ENCODE assay signal across 11 cellular contexts in the genomic region with DNA sequence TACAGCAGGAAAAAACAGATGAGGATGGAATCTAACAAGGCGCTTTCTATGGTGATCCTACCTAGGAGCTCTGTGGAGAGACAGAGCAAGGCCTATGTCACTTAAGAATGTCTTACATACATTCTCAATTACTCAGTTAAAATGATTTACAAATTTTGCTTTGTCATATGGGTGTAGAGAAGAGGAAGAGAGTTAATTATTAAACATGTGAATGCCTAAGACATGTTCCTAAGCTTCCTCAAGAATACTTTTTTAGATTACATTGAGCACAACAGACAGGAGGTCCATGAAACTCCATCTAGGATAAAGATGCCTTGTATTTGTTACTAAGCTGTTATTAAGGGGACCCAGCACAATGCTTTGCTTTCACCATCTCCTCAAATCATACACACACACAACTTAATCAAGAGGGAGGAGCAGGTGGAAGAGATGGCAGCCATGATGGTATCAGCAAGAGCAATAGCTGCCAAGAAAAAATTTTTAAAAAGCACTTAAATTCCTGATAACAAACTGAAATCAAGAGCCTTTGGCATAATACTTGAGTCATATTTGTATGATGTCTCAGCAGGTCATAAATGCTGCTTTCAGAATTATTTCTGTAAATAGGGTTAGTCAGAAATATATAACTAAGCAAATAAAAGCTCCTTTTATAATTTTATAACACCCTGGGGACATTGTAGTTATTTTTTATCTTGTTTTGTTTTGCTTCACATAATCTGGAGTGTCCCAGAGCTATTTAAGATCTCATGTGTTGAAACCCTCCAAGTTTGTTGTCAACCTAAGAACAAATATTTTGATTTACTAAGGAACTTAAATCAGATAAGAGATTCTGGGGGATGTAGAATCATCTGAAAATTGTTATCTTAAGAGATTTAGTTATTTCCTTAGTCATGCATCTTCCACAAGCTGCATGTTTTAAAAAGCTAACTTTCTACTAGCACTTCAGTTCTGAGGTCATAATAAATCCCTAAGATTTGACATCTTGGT.
A peak's percentile ranks its signal among the peaks of the same experiment; 100 is the strongest.
DNase-seq lines count a peak whose midpoint lies in the region; ATAC-seq, FAIRE-seq and TF ChIP-seq lines count a peak whose summit lies in the region.
"Had no signal": no experiment of that assay in that cellular context is flagged by ENCODE, and none has a peak within 500 bp of the region (broad histone marks: within the 10 kb centered on the region; RNA-seq: fewer than 3 reads in every experiment).

No MANE protein-coding gene starts in this region.

- FAIRE-seq in bronchial epithelial cell (lab: Jason Lieb, UNC) = no peak

- ATAC-seq in left lung = peak; percentile 60
- ATAC-seq in activated T-helper 17 cell treated with anti-CD3 and anti-CD28 coated beads, Interleukin-2, amount 50 U/mL, for 72 hours (replicated peaks) = no peak

- POLR2A ChIA-PET in HEK293 (lab: Yijun Ruan, JAX) = interaction anchor here (0.7 kb wide), 1 partner anchor 70 kb away, joined by 3 read pairs; a partner anchor contains a TSS

- H3K27me3 Mint-ChIP-seq in activated T-helper 17 cell treated with anti-CD3 and anti-CD28 coated beads, Interleukin-2, amount 50 U/mL, for 72 hours = peaks cover 3% of the 10 kb centered on the region
- H3K27me3 Mint-ChIP-seq: activated B cell treated with CpG ODN at 0.5 μM for 24 hours had no signal

- H3K9me3 ChIP-seq in HEK293 (ENCODE audit: control insufficient read depth, insufficient read depth, low read depth, low read length) (no peaks in the 10 kb centered on the region), left lung (no peaks in the 10 kb centered on the region), uterus (no peaks in the 10 kb centered on the region)

- H3K36me3 ChIP-seq in HEK293 (ENCODE audit: control insufficient read depth in 2 of 2, insufficient read depth in 1 of 2, low read length in 2 of 2) (no peaks in the 10 kb centered on the region), bronchial epithelial cell (ENCODE audit: control insufficient read depth, insufficient read depth, low read length) (no peaks in the 10 kb centered on the region), left lung (no peaks in the 10 kb centered on the region), uterus (no peaks in the 10 kb centered on the region)

- no peak overlapping the region for H3K27ac Mint-ChIP-seq in activated T-helper 17 cell treated with anti-CD3 and anti-CD28 coated beads, Interleukin-2, amount 50 U/mL, for 72 hours
- H3K27ac Mint-ChIP-seq: activated B cell treated with CpG ODN at 0.5 μM for 24 hours had no signal

- H3K9me3 Mint-ChIP-seq in activated T-helper 17 cell treated with anti-CD3 and anti-CD28 coated beads, Interleukin-2, amount 50 U/mL, for 72 hours = no peaks in the 10 kb centered on the region
- H3K9me3 Mint-ChIP-seq: activated B cell treated with CpG ODN at 0.5 μM for 24 hours had no signal

- no peak for TF ChIP-seq POLR2A in uterus (IDR thresholded peaks at IDR 0.05)

- TF ChIP-seq CTCF in HEK293 (tag by site-specific recombination; IDR thresholded peaks at IDR 0.05) = no peak
- TF ChIP-seq CTCF in bronchial epithelial cell (IDR thresholded peaks at IDR 0.05; ENCODE audit: insufficient read depth, low read length, severe bottlenecking) = no peak
- no peak for TF ChIP-seq CTCF in left lung (IDR thresholded peaks at IDR 0.05)
- no peak for TF ChIP-seq CTCF in uterus (IDR thresholded peaks at IDR 0.05)

- intact Hi-C loops in left lung (cut with DNase I) = no loop called here
- intact Hi-C loops in uterus (cut with DNase I; ENCODE audit: low total_unique reads) = no loop called here

- H3K27ac ChIP-seq in HEK293 (ENCODE audit: extremely low read depth, low read depth, low read length) (no peak overlapping the region), left lung (no peak overlapping the region), uterus (no peak overlapping the region)

- CTCF ChIA-PET in HEK293 (lab: Yijun Ruan, JAX) = interaction anchor here (0.5 to 1.2 kb wide), 9 partner anchors 11 to 551 kb away, joined by 3 to 9 read pairs (median 3); no protein-coding TSS in a partner anchor

- DNase-seq in A172 (ENCODE audit: low spot score) = peak; percentile 57
- DNase-seq in bronchial epithelial cell (ENCODE audit: low read depth) = peak; percentile 29
- DNase-seq in left lung = no peak
- no peak for DNase-seq in uterus
- DNase-seq in GDM1 (lab: John Stamatoyannopoulos, UW) = no peak
- no peak for DNase-seq in NCI-H187 treated with DMSO at 0.1 percent for 48 hours (lab: John Stamatoyannopoulos, UW)
- DNase-seq: activated B cell treated with CpG ODN at 0.5 μM for 24 hours; activated naive CD4-positive, alpha-beta T cell treated with anti-CD3 and anti-CD28 coated beads, Interleukin-2, amount 50 U/mL, for 16 hours; NCI-H2029 had no signal

- H3K27me3 ChIP-seq in bronchial epithelial cell (ENCODE audit: control insufficient read depth, insufficient read depth, low read length) (no peaks in the 10 kb centered on the region), left lung (no peaks in the 10 kb centered on the region), uterus (no peaks in the 10 kb centered on the region)

- H3K4me3 ChIP-seq in HEK293 (ENCODE audit: low read depth, low read length) = no peak overlapping the region
- no peak overlapping the region for H3K4me3 ChIP-seq in bronchial epithelial cell (ENCODE audit: low read depth, low read length)
- H3K4me3 ChIP-seq in left lung = no peak overlapping the region
- H3K4me3 ChIP-seq in uterus = no peak overlapping the region

- H3K4me1 ChIP-seq in HEK293 (ENCODE audit: control insufficient read depth, insufficient read depth, low read length) (peaks cover 25% of the 10 kb centered on the region), left lung (peaks cover 0 to 5% of the 10 kb centered on the region in 2 donors), uterus (no peaks in the 10 kb centered on the region)

- H3K36me3 Mint-ChIP-seq in activated T-helper 17 cell treated with anti-CD3 and anti-CD28 coated beads, Interleukin-2, amount 50 U/mL, for 72 hours (ENCODE audit: low read depth) = no peaks in the 10 kb centered on the region

- H3K4me3 Mint-ChIP-seq in activated T-helper 17 cell treated with anti-CD3 and anti-CD28 coated beads, Interleukin-2, amount 50 U/mL, for 72 hours = no peak overlapping the region
- H3K4me3 Mint-ChIP-seq: activated B cell treated with CpG ODN at 0.5 μM for 24 hours had no signal

- H3K4me1 Mint-ChIP-seq in activated T-helper 17 cell treated with anti-CD3 and anti-CD28 coated beads, Interleukin-2, amount 50 U/mL, for 72 hours = no peaks in the 10 kb centered on the region

TF ChIP-seq in HEK293, 187 proteins besides CTCF, POLR2A, EP300 and RAD21 (continues in another document):
- TF ChIP-seq, protein P1, sequence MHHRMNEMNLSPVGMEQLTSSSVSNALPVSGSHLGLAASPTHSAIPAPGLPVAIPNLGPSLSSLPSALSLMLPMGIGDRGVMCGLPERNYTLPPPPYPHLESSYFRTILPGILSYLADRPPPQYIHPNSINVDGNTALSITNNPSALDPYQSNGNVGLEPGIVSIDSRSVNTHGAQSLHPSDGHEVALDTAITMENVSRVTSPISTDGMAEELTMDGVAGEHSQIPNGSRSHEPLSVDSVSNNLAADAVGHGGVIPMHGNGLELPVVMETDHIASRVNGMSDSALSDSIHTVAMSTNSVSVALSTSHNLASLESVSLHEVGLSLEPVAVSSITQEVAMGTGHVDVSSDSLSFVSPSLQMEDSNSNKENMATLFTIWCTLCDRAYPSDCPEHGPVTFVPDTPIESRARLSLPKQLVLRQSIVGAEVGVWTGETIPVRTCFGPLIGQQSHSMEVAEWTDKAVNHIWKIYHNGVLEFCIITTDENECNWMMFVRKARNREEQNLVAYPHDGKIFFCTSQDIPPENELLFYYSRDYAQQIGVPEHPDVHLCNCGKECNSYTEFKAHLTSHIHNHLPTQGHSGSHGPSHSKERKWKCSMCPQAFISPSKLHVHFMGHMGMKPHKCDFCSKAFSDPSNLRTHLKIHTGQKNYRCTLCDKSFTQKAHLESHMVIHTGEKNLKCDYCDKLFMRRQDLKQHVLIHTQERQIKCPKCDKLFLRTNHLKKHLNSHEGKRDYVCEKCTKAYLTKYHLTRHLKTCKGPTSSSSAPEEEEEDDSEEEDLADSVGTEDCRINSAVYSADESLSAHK (tag by site-specific recombination; IDR thresholded peaks at IDR 0.05) = no peak
- no peak for TF ChIP-seq ZNF132 (tag by site-specific recombination; IDR thresholded peaks at IDR 0.05; ENCODE audit: borderline replicate concordance)
- TF ChIP-seq, protein P2, sequence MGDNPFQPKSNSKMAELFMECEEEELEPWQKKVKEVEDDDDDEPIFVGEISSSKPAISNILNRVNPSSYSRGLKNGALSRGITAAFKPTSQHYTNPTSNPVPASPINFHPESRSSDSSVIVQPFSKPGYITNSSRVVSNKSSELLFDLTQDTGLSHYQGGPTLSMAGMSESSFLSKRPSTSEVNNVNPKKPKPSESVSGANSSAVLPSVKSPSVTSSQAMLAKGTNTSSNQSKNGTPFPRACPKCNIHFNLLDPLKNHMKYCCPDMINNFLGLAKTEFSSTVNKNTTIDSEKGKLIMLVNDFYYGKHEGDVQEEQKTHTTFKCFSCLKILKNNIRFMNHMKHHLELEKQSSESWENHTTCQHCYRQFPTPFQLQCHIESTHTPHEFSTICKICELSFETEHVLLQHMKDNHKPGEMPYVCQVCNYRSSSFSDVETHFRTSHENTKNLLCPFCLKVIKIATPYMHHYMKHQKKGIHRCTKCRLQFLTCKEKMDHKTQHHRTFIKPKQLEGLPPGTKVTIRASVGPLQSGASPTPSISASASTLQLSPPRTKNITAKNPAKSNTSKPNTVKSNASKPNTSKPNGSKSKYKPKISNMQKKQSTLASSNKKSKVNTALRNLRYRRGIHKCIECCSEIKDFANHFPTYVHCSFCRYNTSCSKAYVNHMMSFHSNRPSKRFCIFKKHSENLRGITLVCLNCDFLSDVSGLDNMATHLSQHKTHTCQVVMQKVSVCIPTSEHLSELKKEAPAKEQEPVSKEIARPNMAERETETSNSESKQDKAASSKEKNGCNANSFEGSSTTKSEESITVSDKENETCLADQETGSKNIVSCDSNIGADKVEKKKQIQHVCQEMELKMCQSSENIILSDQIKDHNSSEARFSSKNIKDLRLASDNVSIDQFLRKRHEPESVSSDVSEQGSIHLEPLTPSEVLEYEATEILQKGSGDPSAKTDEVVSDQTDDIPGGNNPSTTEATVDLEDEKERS (tag by site-specific recombination; IDR thresholded peaks at IDR 0.05) = no peak
- no peak for TF ChIP-seq ZNF701 (tag by site-specific recombination; IDR thresholded peaks at IDR 0.05)
- no peak for TF ChIP-seq ZNF426 (tag by site-specific recombination; IDR thresholded peaks at IDR 0.05)
- TF ChIP-seq ZEB2 (tag by site-specific recombination; IDR thresholded peaks at IDR 0.05) = 0 out of 2 replicates have a peak, but pooled peaks have one; percentile 25
- no peak for TF ChIP-seq SCRT2 (tag by site-specific recombination; IDR thresholded peaks at IDR 0.05)
- TF ChIP-seq ZNF138 (tag by site-specific recombination; IDR thresholded peaks at IDR 0.05; ENCODE audit: borderline replicate concordance) = no peak
- TF ChIP-seq SP3 (tag by site-specific recombination; IDR thresholded peaks at IDR 0.05) = no peak
- no peak for TF ChIP-seq ZNF621 (tag by site-specific recombination; IDR thresholded peaks at IDR 0.05)
- TF ChIP-seq GLI2 (tag by site-specific recombination; IDR thresholded peaks at IDR 0.05; ENCODE audit: borderline replicate concordance, low read depth) = 0 out of 2 replicates have a peak, but pooled peaks have one; percentile 41

Comparison
In these comparisons a context has a peak if more than half of its experiments do, and no peak if none do; other contexts are left out.
1. DNase-seq: peak in A172 (single experiment) and bronchial epithelial cell (single experiment); none in left lung (0 of 2), uterus (0 of 2), GDM1 (single experiment) and NCI-H187 treated with DMSO at 0.1 percent for 48 hours (single experiment).